17 cellular contexts compared by ENCODE assay signal in the genomic region with DNA sequence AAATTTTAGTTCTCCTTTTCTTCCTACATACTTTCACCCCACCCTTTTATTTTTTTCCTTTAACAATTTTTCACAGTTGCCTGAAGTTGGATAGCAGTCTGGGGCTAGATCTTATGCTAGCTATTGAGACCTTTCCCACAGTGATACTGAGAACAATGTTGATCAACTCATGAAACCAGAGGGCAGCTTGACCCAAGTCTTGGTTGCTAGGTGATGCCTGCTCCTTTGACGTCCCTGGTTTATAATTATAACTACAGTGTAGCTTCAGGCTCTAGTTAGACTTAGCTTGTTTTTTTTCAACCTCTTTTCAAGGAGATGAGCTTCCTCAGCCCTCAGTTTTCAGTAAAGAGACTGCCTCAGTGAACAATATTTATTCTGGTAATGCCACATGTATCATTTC.
DNase-seq lines count a peak whose midpoint lies in the region; ATAC-seq, FAIRE-seq and TF ChIP-seq lines count a peak whose summit lies in the region.
"Had no signal": no experiment of that assay in that cellular context is flagged by ENCODE, and none has a peak within 500 bp of the region (broad histone marks: within the 10 kb centered on the region; RNA-seq: fewer than 3 reads in every experiment).

No MANE protein-coding gene starts in this region.

- WGBS in IMR-90 (ENCODE audit: extremely low coverage in 2 of 2, insufficient read length in 1 of 2), 2 experiments: 33% methylated on average over 1 of the region's 1 CpG; no CpG with 5 or more reads in 1 of the 2 experiments
- WGBS in H1 (ENCODE audit: extremely low coverage in 1 of 2, insufficient coverage in 1 of 2, insufficient read length in 1 of 2, insufficient replicate concordance in 2 of 2, low coverage in 1 of 2, low lambda C conversion rate in 2 of 2, missing lambda C conversion rate in 1 of 2), 2 experiments: 79% methylated on average over 1 of the region's 1 CpG; no CpG with 5 or more reads in 1 of the 2 experiments

- H3K36me3 ChIP-seq in IMR-90 (ENCODE audit: control insufficient read depth, insufficient read depth, low read length): no peaks in the 10 kb centered on the region
- no peaks in the 10 kb centered on the region for H3K36me3 ChIP-seq in H1 (ENCODE audit: control insufficient read depth in 2 of 4, insufficient read depth in 4 of 4, low read length in 3 of 4)
- no peaks in the 10 kb centered on the region for H3K36me3 ChIP-seq in neural progenitor cell
- 0 out of 2 replicates have a peak, but pooled peaks cover 3% of the 10 kb centered on the region for H3K36me3 ChIP-seq in SJCRH30

- no peak overlapping the region for H3K27ac ChIP-seq in IMR-90 (ENCODE audit: insufficient read depth, low read length)
- H3K27ac ChIP-seq in H1 (ENCODE audit: low read depth, low read length): no peak overlapping the region
- H3K27ac ChIP-seq in neural progenitor cell: no peak overlapping the region
- H3K27ac ChIP-seq in SJCRH30: no peak overlapping the region

- H3K9me1 ChIP-seq in IMR-90 (ENCODE audit: insufficient read depth, low read length): no peaks in the 10 kb centered on the region

- H2BK120ac ChIP-seq in IMR-90 (ENCODE audit: low read depth, low read length) (peak overlapping the region; percentile 10; the same call in 1 of the 2 replicates), H1 (replicated peaks; ENCODE audit: low read depth, low read length) (no peak overlapping the region)

- peak overlapping the region; percentile 97 for H3K18ac ChIP-seq in IMR-90 (ENCODE audit: low read depth, low read length)
- no peak overlapping the region for H3K18ac ChIP-seq in H1 (ENCODE audit: extremely low read depth, low read length)

- no peaks in the 10 kb centered on the region for H3K79me2 ChIP-seq in H1 (ENCODE audit: control insufficient read depth in 1 of 2, insufficient read depth in 2 of 2, low read length in 2 of 2)
- H3K79me2 ChIP-seq in neural progenitor cell (ENCODE audit: low read depth): no peaks in the 10 kb centered on the region

- H3K14ac ChIP-seq in IMR-90 (replicated peaks; ENCODE audit: low read depth, low read length): peak overlapping the region; percentile 37; the same call in 1 of the 2 replicates
- H3K14ac ChIP-seq in H1 (ENCODE audit: insufficient read length): no peak overlapping the region

- H2AK9ac ChIP-seq in IMR-90 (replicated peaks; ENCODE audit: low read depth, low read length, poor library complexity): no peak overlapping the region

- no peaks in the 10 kb centered on the region for H3K79me1 ChIP-seq in IMR-90 (ENCODE audit: low read depth in 1 of 2, low read length in 2 of 2)
- H3K79me1 ChIP-seq in H1 (ENCODE audit: low read depth, low read length): no peaks in the 10 kb centered on the region

- TF ChIP-seq CTCF in IMR-90 (conservative IDR thresholded peaks at IDR 0.05; ENCODE audit: low read depth, low read length) (no peak), H1 (IDR thresholded peaks at IDR 0.05; ENCODE audit: control extremely low read depth in 1 of 3, insufficient read depth in 1 of 3, low read depth in 1 of 3, low read length in 3 of 3) (no peak), neural progenitor cell (IDR thresholded peaks at IDR 0.05) (no peak)

- CTCF ChIA-PET in IMR-90 (lab: Yijun Ruan, JAX) (interaction anchor here (0.6 to 1.1 kb wide), 3 partner anchors 9 to 262 kb away, joined by 3 to 4 read pairs (median 3); no protein-coding TSS in a partner anchor), H1 (lab: Charles Lee; ENCODE audit: partially characterized antibody) (no interaction called here)

- H3F3A ChIP-seq in neural progenitor cell (ENCODE audit: low read depth): no peaks in the 10 kb centered on the region

- H4K8ac ChIP-seq in IMR-90 (ENCODE audit: low read depth in 2 of 2, low read length in 2 of 2) (peak overlapping the region in 1 of 2 experiments; percentile 42; a peak in 1 of 4 replicates), H1 (ENCODE audit: extremely low read depth, insufficient read depth, low read length) (no peak overlapping the region)

- no peak for TF ChIP-seq POLR2A in IMR-90 (IDR thresholded peaks at IDR 0.05; ENCODE audit: low read depth, low read length)
- TF ChIP-seq POLR2A in H1 (IDR thresholded peaks at IDR 0.05; ENCODE audit: control extremely low read depth in 1 of 2, low read depth in 2 of 2, low read length in 2 of 2): no peak

- H4K91ac ChIP-seq in IMR-90 (ENCODE audit: insufficient read depth, low read depth, low read length): no peak overlapping the region
- no peak overlapping the region for H4K91ac ChIP-seq in H1 (replicated peaks; ENCODE audit: insufficient read length, low read length)

- no peak overlapping the region for H3K23ac ChIP-seq in IMR-90 (ENCODE audit: low read depth, low read length)
- H3K23ac ChIP-seq in H1 (ENCODE audit: insufficient read length): no peak overlapping the region

- POLR2A ChIA-PET in IMR-90 (lab: Charles Lee; ENCODE audit: unreplicated experiment) (no interaction called here), H1 (lab: Charles Lee; ENCODE audit: partially characterized antibody) (no interaction called here)

- peak overlapping the region; percentile 26 for H2BK5ac ChIP-seq in IMR-90 (ENCODE audit: low read depth, low read length, poor library complexity, severe bottlenecking)
- H2BK5ac ChIP-seq in H1 (ENCODE audit: low read depth, low read length): no peak overlapping the region

- no peaks in the 10 kb centered on the region for H3K9me3 ChIP-seq in IMR-90 (ENCODE audit: control insufficient read depth, insufficient read depth, low read length)
- no peaks in the 10 kb centered on the region for H3K9me3 ChIP-seq in H1 (ENCODE audit: insufficient read depth in 2 of 2, low read depth in 1 of 2, low read length in 1 of 2)
- no peaks in the 10 kb centered on the region for H3K9me3 ChIP-seq in neural progenitor cell (ENCODE audit: low read depth)
- no peaks in the 10 kb centered on the region for H3K9me3 ChIP-seq in SJCRH30 (replicated peaks)

- H3K4me3 ChIP-seq in IMR-90 (ENCODE audit: insufficient read depth, low read depth, low read length) (no peak overlapping the region), H1 (ENCODE audit: extremely low read depth in 1 of 4, insufficient read depth in 2 of 4, low read depth in 3 of 4, low read length in 4 of 4) (no peak overlapping the region), neural progenitor cell (no peak overlapping the region), SJCRH30 (no peak overlapping the region)
- H3K4me3 ChIP-seq: smooth muscle cell had no signal

- DNase-seq in COR-L47 (lab: John Stamatoyannopoulos, UW) (peak; percentile 28), IMR-90 (peak; percentile 10), H1 (ENCODE audit: low read depth in 1 of 2, low spot score in 2 of 2) (no peak), neural progenitor cell (ENCODE audit: low spot score) (no peak), posterior vena cava (ENCODE audit: low spot score) (no peak), activated gamma-delta T cell treated with Interleukin-2 at 50 U/mL for 16 hours (no peak), SJCRH30 (no peak), DMS153 treated with DMSO at 0.1 percent for 48 hours (lab: John Stamatoyannopoulos, UW; ENCODE audit: unreplicated experiment) (no peak)
- DNase-seq: activated CD4-positive, alpha-beta T cell treated with anti-CD3 and anti-CD28 coated beads for 4 hours; activated naive CD4-positive, alpha-beta T cell; anterior cingulate cortex; KBM-7; NCI-H1092; NCI-H2081 treated with DMSO at 0.1 percent for 48 hours; NCI-H524 treated with DMSO at 0.1 percent for 48 hours; stimulated activated CD4-positive, alpha-beta T cell treated with anti-CD3 and anti-CD28 coated beads, Interleukin-4, amount 100 ng/mL, for 4 hours had no signal

- H3K4me2 ChIP-seq in IMR-90 (ENCODE audit: low read depth, low read length) (no peak overlapping the region), H1 (ENCODE audit: insufficient read depth in 1 of 2, low read depth in 2 of 2, low read length in 2 of 2) (no peak overlapping the region), neural progenitor cell (no peak overlapping the region)
- H3K4me2 ChIP-seq: smooth muscle cell had no signal

- peaks cover 32% of the 10 kb centered on the region for H3K4me1 Mint-ChIP-seq in neural progenitor cell

- H3K36me3 Mint-ChIP-seq in neural progenitor cell: peaks cover 5% of the 10 kb centered on the region

- H2BK20ac ChIP-seq in IMR-90 (ENCODE audit: low read depth, low read length) (no peak overlapping the region), H1 (ENCODE audit: low read length) (no peak overlapping the region)

- no TSS peak for BruUV-seq in IMR-90 (replicated peaks; lab: Mats Ljungman, UMichigan)

- no peak; the same call in 1 of the 2 replicates for ATAC-seq in IMR-90 (ENCODE audit: low read depth)

- H2BK15ac ChIP-seq in IMR-90 (ENCODE audit: low read depth, low read length) (no peak overlapping the region), H1 (ENCODE audit: low read length) (no peak overlapping the region)

- no peak for TF ChIP-seq EP300 in H1 (IDR thresholded peaks at IDR 0.05; ENCODE audit: borderline replicate concordance in 1 of 2, low read depth in 2 of 2, low read length in 2 of 2)

- H2AFZ ChIP-seq in IMR-90 (replicated peaks; ENCODE audit: low read length, poor library complexity): peak overlapping the region; percentile 70
- peak overlapping the region; percentile 63; the same call in 1 of the 2 replicates for H2AFZ ChIP-seq in H1 (ENCODE audit: low read length)
- H2AFZ ChIP-seq in neural progenitor cell (replicated peaks): peak overlapping the region; percentile 14

- H2AK5ac ChIP-seq in IMR-90 (ENCODE audit: low read depth, low read length) (0 out of 2 replicates have a peak overlapping the region, but pooled peaks have one; percentile 8), H1 (ENCODE audit: low read depth, low read length) (no peak overlapping the region)

- no peak overlapping the region for H3K56ac ChIP-seq in IMR-90 (ENCODE audit: extremely low read depth, insufficient read depth, low read length)
- H3K56ac ChIP-seq in H1 (replicated peaks; ENCODE audit: insufficient read length, low read depth, low read length): no peak overlapping the region

- H3K23me2 ChIP-seq in H1 (ENCODE audit: low read depth, low read length): no peaks in the 10 kb centered on the region

- no peak for FAIRE-seq in H1 (lab: Jason Lieb, UNC)

- H3K4ac ChIP-seq in IMR-90 (ENCODE audit: low read depth, low read length): no peak overlapping the region
- no peak overlapping the region for H3K4ac ChIP-seq in H1 (replicated peaks; ENCODE audit: insufficient read length, low read depth, low read length)

- H3K9ac ChIP-seq in IMR-90 (ENCODE audit: low read depth, low read length): no peak overlapping the region
- H3K9ac ChIP-seq in H1 (replicated peaks in 1 of 4; ENCODE audit: extremely low read depth in 1 of 4, low read depth in 3 of 4, low read length in 3 of 4): no peak overlapping the region
- H3K9ac ChIP-seq in neural progenitor cell: no peak overlapping the region

- no peak overlapping the region for H3K4me3 Mint-ChIP-seq in neural progenitor cell

- intact Hi-C loops in IMR-90 (cut with micrococcal nuclease): no loop called here
- intact Hi-C loops in posterior vena cava (cut with DNase I): loop anchor here in 1 of 2 donors (2.0 kb wide), 1 partner anchor 24 kb away; no protein-coding TSS in a partner anchor

- peaks cover 3% of the 10 kb centered on the region for H3K27me3 Mint-ChIP-seq in neural progenitor cell (ENCODE audit: insufficient read depth, low read depth)

- no peak overlapping the region for H2BK12ac ChIP-seq in H1 (ENCODE audit: low read depth, low read length)

- peaks cover 18% of the 10 kb centered on the region for H3K9me3 Mint-ChIP-seq in neural progenitor cell

- dilution Hi-C loops in IMR-90 (cut with HindIII; ENCODE audit: low sequenced_read_pairs, unreplicated experiment): no loop called here

- H3K4me1 ChIP-seq in IMR-90 (ENCODE audit: control insufficient read depth, insufficient read depth, low read length) (peaks cover 4% of the 10 kb centered on the region), H1 (replicated peaks in 1 of 4; ENCODE audit: control insufficient read depth in 3 of 4, insufficient read depth in 4 of 4, low read length in 3 of 4) (peaks cover 0 to 3% (median 0%) of the 10 kb centered on the region in 4 experiments; a peak in 2 of 7 replicates), neural progenitor cell (peaks cover 14% of the 10 kb centered on the region), SJCRH30 (no peaks in the 10 kb centered on the region)

- H3K27me3 ChIP-seq in IMR-90 (ENCODE audit: control insufficient read depth, insufficient read depth, low read length): no peaks in the 10 kb centered on the region
- no peaks in the 10 kb centered on the region for H3K27me3 ChIP-seq in H1 (replicated peaks in 1 of 4; ENCODE audit: control insufficient read depth in 3 of 4, extremely low read depth in 1 of 4, insufficient read depth in 3 of 4, low read length in 3 of 4)
- H3K27me3 ChIP-seq in neural progenitor cell: no peaks in the 10 kb centered on the region
- no peaks in the 10 kb centered on the region for H3K27me3 ChIP-seq in SJCRH30

- peak overlapping the region; percentile 82 for H3K27ac Mint-ChIP-seq in neural progenitor cell

- in situ Hi-C loops in IMR-90 (cut with MboI; ENCODE audit: low sequenced_read_pairs): no loop called here

- TF ChIP-seq RAD21 in IMR-90 (IDR thresholded peaks at IDR 0.05; ENCODE audit: low read length) (no peak), H1 (IDR thresholded peaks at IDR 0.05 in 1 of 2, conservative IDR thresholded peaks at IDR 0.05 in 1 of 2; ENCODE audit: low read depth in 2 of 2, low read length in 2 of 2) (no peak)

- H4K20me1 ChIP-seq in IMR-90 (ENCODE audit: insufficient read depth, low read length): no peaks in the 10 kb centered on the region
- H4K20me1 ChIP-seq in H1 (replicated peaks in 1 of 2; ENCODE audit: control insufficient read depth in 1 of 2, insufficient read depth in 2 of 2, low read length in 2 of 2): no peaks in the 10 kb centered on the region
- H4K20me1 ChIP-seq in neural progenitor cell (ENCODE audit: low read depth): no peaks in the 10 kb centered on the region

- H4K5ac ChIP-seq in IMR-90 (ENCODE audit: low read depth, low read length) (peak overlapping the region; percentile 96; the same call in 1 of the 2 replicates), H1 (ENCODE audit: insufficient read length, low read depth, low read length) (no peak overlapping the region)

Comparison
In these comparisons a context has a peak if more than half of its experiments do, and no peak if none do; other contexts are left out.
1. DNase-seq: peak in COR-L47 (single experiment) and IMR-90 (single experiment); none in H1 (0 of 2), neural progenitor cell (single experiment), posterior vena cava (single experiment), activated gamma-delta T cell treated with Interleukin-2 at 50 U/mL for 16 hours (single experiment), SJCRH30 (0 of 2) and DMS153 treated with DMSO at 0.1 percent for 48 hours (single experiment).
2. H2AFZ ChIP-seq: peak in every context shown above with its lines; median percentile 70 in IMR-90; 63 in H1; 14 in neural progenitor cell.